10 cellular contexts compared by ENCODE assay signal in genomic region chr6:112216699-112217551, GRCh38. TPM values are rescaled to one million over a fixed set of nuclear protein-coding genes. Genes with fewer than 3 reads are reported as not detected.
A peak's percentile ranks its signal among the peaks of the same experiment; 100 is the strongest.
DNase-seq lines count a peak whose midpoint lies in the region; FAIRE-seq and TF ChIP-seq lines count a peak whose summit lies in the region.
"Had no signal": no experiment of that assay in that cellular context is flagged by ENCODE, and none has a peak within 500 bp of the region (broad histone marks: within the 10 kb centered on the region; RNA-seq: fewer than 3 reads in every experiment).

No MANE protein-coding gene starts in this region.

- no peak overlapping the region for H3K4me3 Mint-ChIP-seq in mesothelial cell of epicardium
- H3K4me3 Mint-ChIP-seq in activated T-helper 1 cell treated with anti-CD3 and anti-CD28 coated beads, Interleukin-12 subunit alpha, Interleukin-12 subunit beta, Interleukin-2, Interleukin-4 antibody, amounts not matched to agents 30 ng/mL and 10 ng/mL and 1 ng/mL, durations not matched to agents 14 hours and 24 hours and 36 hours, result no peak overlapping the region
- H3K4me3 Mint-ChIP-seq: activated T-cell treated with anti-CD3 and anti-CD28 coated beads, Interleukin-2, amount 50 U/mL, for 24 hours had no signal

- H3K27ac Mint-ChIP-seq in mesothelial cell of epicardium, result peak overlapping the region; percentile 41
- no peak overlapping the region for H3K27ac Mint-ChIP-seq in activated T-helper 1 cell treated with anti-CD3 and anti-CD28 coated beads, Interleukin-12 subunit alpha, Interleukin-12 subunit beta, Interleukin-2, Interleukin-4 antibody, amounts not matched to agents 30 ng/mL and 10 ng/mL and 1 ng/mL, durations not matched to agents 14 hours and 24 hours and 36 hours
- H3K27ac Mint-ChIP-seq: activated T-cell treated with anti-CD3 and anti-CD28 coated beads, Interleukin-2, amount 50 U/mL, for 24 hours had no signal

- peaks cover under 1% of the 10 kb centered on the region for H3K36me3 Mint-ChIP-seq in mesothelial cell of epicardium
- no peaks in the 10 kb centered on the region for H3K36me3 Mint-ChIP-seq in activated T-helper 1 cell treated with anti-CD3 and anti-CD28 coated beads, Interleukin-12 subunit alpha, Interleukin-12 subunit beta, Interleukin-2, Interleukin-4 antibody, amounts not matched to agents 30 ng/mL and 10 ng/mL and 1 ng/mL, durations not matched to agents 14 hours and 24 hours and 36 hours (ENCODE audit: low read depth)

- H3K27me3 ChIP-seq in bronchial epithelial cell (ENCODE audit: control insufficient read depth, insufficient read depth, low read length), result no peaks in the 10 kb centered on the region

- peak; percentile 61 for DNase-seq in AG20443 (ENCODE audit: low spot score)
- peak; percentile 87 for DNase-seq in LHCN-M2 (ENCODE audit: low read depth)
- peak; percentile 97 for DNase-seq in bronchial epithelial cell (ENCODE audit: low read depth)
- DNase-seq in mesothelial cell of epicardium (ENCODE audit: low spot score in 2 of 2, unreplicated experiment in 2 of 2), result no peak
- DNase-seq in activated T-helper 1 cell treated with anti-CD3 and anti-CD28 coated beads, Interleukin-12 subunit alpha, Interleukin-12 subunit beta, Interleukin-2, Interleukin-4 antibody, amounts not matched to agents 30 ng/mL and 10 ng/mL and 1 ng/mL, durations not matched to agents 14 hours and 24 hours and 36 hours (ENCODE audit: low spot score), result no peak
- DNase-seq in NCI-H748 (lab: John Stamatoyannopoulos, UW; ENCODE audit: unreplicated experiment), result no peak
- no peak for DNase-seq in activated naive CD4-positive, alpha-beta T cell treated with anti-CD3 and anti-CD28 coated beads, Interleukin-2, amount 50 U/mL, for 16 hours
- DNase-seq in NCI-H2081 treated with DMSO at 0.1 percent for 48 hours (lab: John Stamatoyannopoulos, UW), result no peak
- DNase-seq: activated T-cell treated with anti-CD3 and anti-CD28 coated beads, Interleukin-2, amount 50 U/mL, for 24 hours; occipital lobe had no signal

- no peak for FAIRE-seq in bronchial epithelial cell (lab: Jason Lieb, UNC)

- TF ChIP-seq CTCF in bronchial epithelial cell (IDR thresholded peaks at IDR 0.05; ENCODE audit: insufficient read depth, low read length, severe bottlenecking) (no peak), mesothelial cell of epicardium (IDR thresholded peaks at IDR 0.05; ENCODE audit: unreplicated experiment) (no peak)

- H3K4me1 Mint-ChIP-seq in mesothelial cell of epicardium, result peaks cover 33% of the 10 kb centered on the region
- no peaks in the 10 kb centered on the region for H3K4me1 Mint-ChIP-seq in activated T-helper 1 cell treated with anti-CD3 and anti-CD28 coated beads, Interleukin-12 subunit alpha, Interleukin-12 subunit beta, Interleukin-2, Interleukin-4 antibody, amounts not matched to agents 30 ng/mL and 10 ng/mL and 1 ng/mL, durations not matched to agents 14 hours and 24 hours and 36 hours (ENCODE audit: low read depth)

- H3K4me3 ChIP-seq in bronchial epithelial cell (ENCODE audit: low read depth, low read length), result no peak overlapping the region

- no peaks in the 10 kb centered on the region for H3K36me3 ChIP-seq in bronchial epithelial cell (ENCODE audit: control insufficient read depth, insufficient read depth, low read length)

- H3K27me3 Mint-ChIP-seq in mesothelial cell of epicardium (ENCODE audit: low read depth), result peaks cover under 1% of the 10 kb centered on the region
- peaks cover 22% of the 10 kb centered on the region for H3K27me3 Mint-ChIP-seq in activated T-helper 1 cell treated with anti-CD3 and anti-CD28 coated beads, Interleukin-12 subunit alpha, Interleukin-12 subunit beta, Interleukin-2, Interleukin-4 antibody, amounts not matched to agents 30 ng/mL and 10 ng/mL and 1 ng/mL, durations not matched to agents 14 hours and 24 hours and 36 hours (ENCODE audit: insufficient read depth)

- intact Hi-C loops in activated T-helper 1 cell treated with anti-CD3 and anti-CD28 coated beads, Interleukin-12 subunit alpha, Interleukin-12 subunit beta, Interleukin-2, Interleukin-4 antibody, amounts not matched to agents 30 ng/mL and 10 ng/mL and 1 ng/mL, durations not matched to agents 14 hours and 24 hours and 36 hours (cut with micrococcal nuclease), result no loop called here

- no peaks in the 10 kb centered on the region for H3K9me3 Mint-ChIP-seq in mesothelial cell of epicardium
- no peaks in the 10 kb centered on the region for H3K9me3 Mint-ChIP-seq in activated T-helper 1 cell treated with anti-CD3 and anti-CD28 coated beads, Interleukin-12 subunit alpha, Interleukin-12 subunit beta, Interleukin-2, Interleukin-4 antibody, amounts not matched to agents 30 ng/mL and 10 ng/mL and 1 ng/mL, durations not matched to agents 14 hours and 24 hours and 36 hours
- H3K9me3 Mint-ChIP-seq: activated T-cell treated with anti-CD3 and anti-CD28 coated beads, Interleukin-2, amount 50 U/mL, for 24 hours had no signal

RNA-seq across cellular contexts. Expression of gene LAMA4, which starts 37.4 kb away (rescaled TPM):
- total RNA-seq in LHCN-M2 (2014; rRNA removed), result 6.5 and 6.8 TPM in 2 replicates
- 0.16 TPM for polyA plus RNA-seq in LHCN-M2 (2012)
- total RNA-seq in bronchial epithelial cell, result 0.38 and 5.5 TPM in 2 replicates
- total RNA-seq in mesothelial cell of epicardium, result 41.5 to 49.4 TPM (median 46.4 TPM) in 3 replicates
- total RNA-seq in activated T-helper 1 cell treated with anti-CD3 and anti-CD28 coated beads, Interleukin-12 subunit alpha, Interleukin-12 subunit beta, Interleukin-2, Interleukin-4 antibody, amounts not matched to agents 30 ng/mL and 10 ng/mL and 1 ng/mL, durations not matched to agents 14 hours and 24 hours and 36 hours, result not detected in 2 replicates

Comparison
In these comparisons a context has a peak if more than half of its experiments do, and no peak if none do; other contexts are left out.
1. DNase-seq: peak in AG20443 (single experiment), LHCN-M2 (single experiment) and bronchial epithelial cell (single experiment); none in mesothelial cell of epicardium (0 of 2), activated T-helper 1 cell treated with anti-CD3 and anti-CD28 coated beads, Interleukin-12 subunit alpha, Interleukin-12 subunit beta, Interleukin-2, Interleukin-4 antibody, amounts not matched to agents 30 ng/mL and 10 ng/mL and 1 ng/mL, durations not matched to agents 14 hours and 24 hours and 36 hours (single experiment), NCI-H748 (single experiment), activated naive CD4-positive, alpha-beta T cell treated with anti-CD3 and anti-CD28 coated beads, Interleukin-2, amount 50 U/mL, for 16 hours (single experiment) and NCI-H2081 treated with DMSO at 0.1 percent for 48 hours (single experiment).